Comparison of ENCODE assay signal across 22 cellular contexts in genomic region chrX:32170481-32170880, GRCh38.
"Had no signal": no experiment of that assay in that cellular context is flagged by ENCODE, and none has a peak within 500 bp of the region (broad histone marks: within the 10 kb centered on the region; RNA-seq: fewer than 3 reads in every experiment).

No MANE protein-coding gene starts in this region.

- DNase-seq: activated CD4-positive, alpha-beta memory T cell treated with anti-CD3 and anti-CD28 coated beads for 36 hours; activated CD4-positive, alpha-beta T cell treated with anti-CD3 and anti-CD28 coated beads, Interleukin-2, amount 10 ng/mL, durations not matched to agents 7 days and 5 days; activated CD4-positive, CD25-positive, alpha-beta regulatory T cell; activated CD8-positive, alpha-beta memory T cell treated with anti-CD3 and anti-CD28 coated beads for 24 hours; activated effector memory CD4-positive, alpha-beta T cell treated with anti-CD3 and anti-CD28 coated beads, Interleukin-2, amount 50 U/mL, for 16 hours; activated naive CD4-positive, alpha-beta T cell treated with Interleukin-2 at 50 U/mL for 16 hours; activated naive CD8-positive, alpha-beta T cell treated with anti-CD3 and anti-CD28 coated beads, Interleukin-2, amount 50 U/mL, for 24 hours; activated T-cell treated with anti-CD3 and anti-CD28 coated beads, Interleukin-2, amount 50 U/mL, for 4 hours; amniotic stem cell; brain microvascular endothelial cell; Karpas-422; NCI-H1105 treated with DMSO at 0.1 percent for 48 hours; NCI-H1436 treated with DMSO at 0.1 percent for 48 hours; NCI-H187; NCI-H2081; NCI-H510A treated with DMSO at 0.1 percent for 48 hours; Peyer's patch; Right ventricle myocardium superior; SJCRH30; T-cell; T-helper 2 cell; T1000 had no signal
